Comparison of ENCODE assay signal across 8 cellular contexts in genomic region chr6:13615802-13616140, GRCh38. TPM values are rescaled to one million over a fixed set of nuclear protein-coding genes. Genes with fewer than 3 reads are reported as not detected.
A peak's percentile ranks its signal among the peaks of the same experiment; 100 is the strongest.
DNase-seq lines count a peak whose midpoint lies in the region; ATAC-seq and TF ChIP-seq lines count a peak whose summit lies in the region.

No MANE protein-coding gene starts in this region.

- peak overlapping the region; percentile 99 for H3K4me3 ChIP-seq in NB4 (ENCODE audit: low read depth, low read length)

- peak overlapping the region; percentile 99 for H3K4me3 Mint-ChIP-seq in activated CD8-positive, alpha-beta T cell treated with anti-CD3 and anti-CD28 coated beads for 36 hours
- H3K4me3 Mint-ChIP-seq in effector memory CD8-positive, alpha-beta T cell: peak overlapping the region; percentile 95 to 97

- no peaks in the 10 kb centered on the region for H3K27me3 Mint-ChIP-seq in activated CD8-positive, alpha-beta T cell treated with anti-CD3 and anti-CD28 coated beads for 36 hours
- H3K27me3 Mint-ChIP-seq in effector memory CD8-positive, alpha-beta T cell: no peaks in the 10 kb centered on the region

- peak overlapping the region; percentile 96 for H3K27ac Mint-ChIP-seq in activated CD8-positive, alpha-beta T cell treated with anti-CD3 and anti-CD28 coated beads for 36 hours
- H3K27ac Mint-ChIP-seq in effector memory CD8-positive, alpha-beta T cell: peak overlapping the region; percentile 97 to 99

- DNase-seq in NCI-H1694 treated with DMSO at 0.1 percent for 48 hours (lab: John Stamatoyannopoulos, UW) (peak; percentile 21), NCI-H1694 (lab: John Stamatoyannopoulos, UW) (no peak), NB4 (ENCODE audit: low read depth) (peak; percentile 55), mucosa of gallbladder (ENCODE audit: low spot score) (peak; percentile 38)
- peak; percentile 66 for DNase-seq in activated CD8-positive, alpha-beta T cell treated with anti-CD3 and anti-CD28 coated beads for 36 hours
- DNase-seq in effector memory CD8-positive, alpha-beta T cell: peak; percentile 13 to 36 (median 26)
- DNase-seq in stimulated activated naive CD4-positive, alpha-beta T cell treated with Interleukin-2 at 50 U/mL for 16 hours (lab: John Stamatoyannopoulos, UW): peak; percentile 39

- TF ChIP-seq POLR2A in NB4 (IDR thresholded peaks at IDR 0.05; ENCODE audit: extremely low read depth, insufficient read length): no peak

- no peak for TF ChIP-seq CTCF in NB4 (IDR thresholded peaks at IDR 0.05; ENCODE audit: low read depth, low read length)
- no peak for TF ChIP-seq CTCF in activated CD8-positive, alpha-beta T cell treated with anti-CD3 and anti-CD28 coated beads for 36 hours (IDR thresholded peaks at IDR 0.05)

- H3K36me3 Mint-ChIP-seq in activated CD8-positive, alpha-beta T cell treated with anti-CD3 and anti-CD28 coated beads for 36 hours (ENCODE audit: low read depth): peaks cover 42% of the 10 kb centered on the region
- H3K36me3 Mint-ChIP-seq in effector memory CD8-positive, alpha-beta T cell (ENCODE audit: insufficient read depth): peaks cover 57% of the 10 kb centered on the region

- peak; percentile 29 for ATAC-seq in activated CD8-positive, alpha-beta T cell treated with anti-CD3 and anti-CD28 coated beads for 36 hours
- peak; percentile 20 for ATAC-seq in effector memory CD8-positive, alpha-beta T cell (replicated peaks)
- no peak for ATAC-seq in GM18868 (IDR thresholded peaks at IDR 0.05; ENCODE audit: unreplicated experiment)

- POLR2A ChIA-PET in activated CD8-positive, alpha-beta T cell treated with anti-CD3 and anti-CD28 coated beads for 36 hours (lab: Charles Lee): interaction anchor here (0.6 to 3.7 kb wide), 19 partner anchors 11 to 1692 kb away, joined by 3 to 21 read pairs (median 4); partner anchors contain the start of genes RANBP9, SIRT5 and TBC1D7

- H3K4me1 Mint-ChIP-seq in activated CD8-positive, alpha-beta T cell treated with anti-CD3 and anti-CD28 coated beads for 36 hours (ENCODE audit: low read depth): peaks cover 36% of the 10 kb centered on the region
- peaks cover 19 to 34% of the 10 kb centered on the region in 2 donors for H3K4me1 Mint-ChIP-seq in effector memory CD8-positive, alpha-beta T cell (ENCODE audit: low read depth in 2 of 2)

- intact Hi-C loops in activated CD8-positive, alpha-beta T cell treated with anti-CD3 and anti-CD28 coated beads for 36 hours (cut with micrococcal nuclease): loop anchor here (10.0 kb wide), 1 partner anchor 149 kb away; no protein-coding TSS in a partner anchor

- CTCF ChIA-PET in activated CD8-positive, alpha-beta T cell treated with anti-CD3 and anti-CD28 coated beads for 36 hours (lab: Charles Lee): interaction anchor here (0.6 to 3.2 kb wide), 37 partner anchors 9 to 451 kb away, joined by 3 to 25 read pairs (median 4); partner anchors contain the start of genes GFOD1, RANBP9, SIRT5 and TBC1D7

- H3K9me3 Mint-ChIP-seq in activated CD8-positive, alpha-beta T cell treated with anti-CD3 and anti-CD28 coated beads for 36 hours: no peaks in the 10 kb centered on the region
- no peaks in the 10 kb centered on the region for H3K9me3 Mint-ChIP-seq in effector memory CD8-positive, alpha-beta T cell

RNA-seq across cellular contexts. Expression of gene NOL7, which starts 0.6 kb away (rescaled TPM):
- total RNA-seq in activated CD8-positive, alpha-beta T cell treated with anti-CD3 and anti-CD28 coated beads for 36 hours: 10 to 100 TPM; 95.2 to 95.8 TPM
- 54.5 TPM for total RNA-seq in mucosa of gallbladder

RNA-seq across cellular contexts. Expression of gene SIRT5, which starts 41.4 kb away (rescaled TPM):
- total RNA-seq in activated CD8-positive, alpha-beta T cell treated with anti-CD3 and anti-CD28 coated beads for 36 hours: 10 to 100 TPM in 1 of 2 experiments, 1 to 10 TPM in 1; 9.4 to 13.5 TPM
- 15.2 TPM for total RNA-seq in mucosa of gallbladder
